In the genomic region with DNA sequence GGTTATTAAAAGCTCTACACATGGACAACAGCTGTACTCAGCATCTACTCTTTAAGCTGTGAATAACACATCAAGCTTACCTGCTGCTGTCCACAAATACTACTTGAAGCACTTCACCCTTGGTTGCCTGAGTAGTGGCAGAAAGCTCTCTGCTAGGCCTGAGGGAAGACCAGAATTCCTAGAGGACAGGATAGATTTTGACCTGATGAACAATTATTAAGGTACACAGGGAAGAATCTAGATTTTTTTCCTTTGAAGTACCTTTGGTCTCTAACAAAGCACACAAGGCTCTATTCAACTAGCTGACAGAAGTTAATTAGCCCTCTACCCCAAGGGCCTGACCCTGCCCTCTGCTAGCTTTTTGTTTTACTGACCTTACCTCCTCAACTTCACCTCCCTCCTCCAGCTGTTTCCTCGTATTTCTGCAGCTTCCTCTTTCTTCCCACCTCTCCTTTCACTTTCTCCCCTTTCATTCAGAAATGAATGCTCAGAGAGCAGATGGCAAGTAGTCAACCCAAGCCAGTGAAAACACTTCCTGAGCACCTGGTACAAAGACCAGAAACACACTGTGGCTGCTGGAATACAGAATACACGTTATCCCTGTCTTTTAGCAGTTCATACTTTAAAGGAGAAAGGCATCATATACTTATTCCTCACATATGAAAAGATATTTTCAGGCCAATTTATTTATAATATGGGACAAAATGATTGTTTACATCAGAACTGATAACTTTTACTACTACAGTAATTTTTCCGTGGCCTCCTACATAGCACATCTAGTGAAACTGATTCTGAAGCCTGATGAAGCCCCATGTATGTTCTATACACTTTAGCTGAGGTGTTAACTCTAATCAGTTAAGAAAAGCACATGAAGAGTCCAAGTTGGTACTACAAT, we compare ENCODE assay signal across 1 cellular context.
TF ChIP-seq lines count a peak whose summit lies in the region.

No MANE protein-coding gene starts in this region.

TF ChIP-seq in GM23338, 12 proteins besides CTCF, POLR2A, EP300 and RAD21 (continued from another document):
- TF ChIP-seq, protein P1, sequence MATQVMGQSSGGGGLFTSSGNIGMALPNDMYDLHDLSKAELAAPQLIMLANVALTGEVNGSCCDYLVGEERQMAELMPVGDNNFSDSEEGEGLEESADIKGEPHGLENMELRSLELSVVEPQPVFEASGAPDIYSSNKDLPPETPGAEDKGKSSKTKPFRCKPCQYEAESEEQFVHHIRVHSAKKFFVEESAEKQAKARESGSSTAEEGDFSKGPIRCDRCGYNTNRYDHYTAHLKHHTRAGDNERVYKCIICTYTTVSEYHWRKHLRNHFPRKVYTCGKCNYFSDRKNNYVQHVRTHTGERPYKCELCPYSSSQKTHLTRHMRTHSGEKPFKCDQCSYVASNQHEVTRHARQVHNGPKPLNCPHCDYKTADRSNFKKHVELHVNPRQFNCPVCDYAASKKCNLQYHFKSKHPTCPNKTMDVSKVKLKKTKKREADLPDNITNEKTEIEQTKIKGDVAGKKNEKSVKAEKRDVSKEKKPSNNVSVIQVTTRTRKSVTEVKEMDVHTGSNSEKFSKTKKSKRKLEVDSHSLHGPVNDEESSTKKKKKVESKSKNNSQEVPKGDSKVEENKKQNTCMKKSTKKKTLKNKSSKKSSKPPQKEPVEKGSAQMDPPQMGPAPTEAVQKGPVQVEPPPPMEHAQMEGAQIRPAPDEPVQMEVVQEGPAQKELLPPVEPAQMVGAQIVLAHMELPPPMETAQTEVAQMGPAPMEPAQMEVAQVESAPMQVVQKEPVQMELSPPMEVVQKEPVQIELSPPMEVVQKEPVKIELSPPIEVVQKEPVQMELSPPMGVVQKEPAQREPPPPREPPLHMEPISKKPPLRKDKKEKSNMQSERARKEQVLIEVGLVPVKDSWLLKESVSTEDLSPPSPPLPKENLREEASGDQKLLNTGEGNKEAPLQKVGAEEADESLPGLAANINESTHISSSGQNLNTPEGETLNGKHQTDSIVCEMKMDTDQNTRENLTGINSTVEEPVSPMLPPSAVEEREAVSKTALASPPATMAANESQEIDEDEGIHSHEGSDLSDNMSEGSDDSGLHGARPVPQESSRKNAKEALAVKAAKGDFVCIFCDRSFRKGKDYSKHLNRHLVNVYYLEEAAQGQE (IDR thresholded peaks at IDR 0.05; ENCODE audit: unreplicated experiment), result no peak
- TF ChIP-seq, protein P2, sequence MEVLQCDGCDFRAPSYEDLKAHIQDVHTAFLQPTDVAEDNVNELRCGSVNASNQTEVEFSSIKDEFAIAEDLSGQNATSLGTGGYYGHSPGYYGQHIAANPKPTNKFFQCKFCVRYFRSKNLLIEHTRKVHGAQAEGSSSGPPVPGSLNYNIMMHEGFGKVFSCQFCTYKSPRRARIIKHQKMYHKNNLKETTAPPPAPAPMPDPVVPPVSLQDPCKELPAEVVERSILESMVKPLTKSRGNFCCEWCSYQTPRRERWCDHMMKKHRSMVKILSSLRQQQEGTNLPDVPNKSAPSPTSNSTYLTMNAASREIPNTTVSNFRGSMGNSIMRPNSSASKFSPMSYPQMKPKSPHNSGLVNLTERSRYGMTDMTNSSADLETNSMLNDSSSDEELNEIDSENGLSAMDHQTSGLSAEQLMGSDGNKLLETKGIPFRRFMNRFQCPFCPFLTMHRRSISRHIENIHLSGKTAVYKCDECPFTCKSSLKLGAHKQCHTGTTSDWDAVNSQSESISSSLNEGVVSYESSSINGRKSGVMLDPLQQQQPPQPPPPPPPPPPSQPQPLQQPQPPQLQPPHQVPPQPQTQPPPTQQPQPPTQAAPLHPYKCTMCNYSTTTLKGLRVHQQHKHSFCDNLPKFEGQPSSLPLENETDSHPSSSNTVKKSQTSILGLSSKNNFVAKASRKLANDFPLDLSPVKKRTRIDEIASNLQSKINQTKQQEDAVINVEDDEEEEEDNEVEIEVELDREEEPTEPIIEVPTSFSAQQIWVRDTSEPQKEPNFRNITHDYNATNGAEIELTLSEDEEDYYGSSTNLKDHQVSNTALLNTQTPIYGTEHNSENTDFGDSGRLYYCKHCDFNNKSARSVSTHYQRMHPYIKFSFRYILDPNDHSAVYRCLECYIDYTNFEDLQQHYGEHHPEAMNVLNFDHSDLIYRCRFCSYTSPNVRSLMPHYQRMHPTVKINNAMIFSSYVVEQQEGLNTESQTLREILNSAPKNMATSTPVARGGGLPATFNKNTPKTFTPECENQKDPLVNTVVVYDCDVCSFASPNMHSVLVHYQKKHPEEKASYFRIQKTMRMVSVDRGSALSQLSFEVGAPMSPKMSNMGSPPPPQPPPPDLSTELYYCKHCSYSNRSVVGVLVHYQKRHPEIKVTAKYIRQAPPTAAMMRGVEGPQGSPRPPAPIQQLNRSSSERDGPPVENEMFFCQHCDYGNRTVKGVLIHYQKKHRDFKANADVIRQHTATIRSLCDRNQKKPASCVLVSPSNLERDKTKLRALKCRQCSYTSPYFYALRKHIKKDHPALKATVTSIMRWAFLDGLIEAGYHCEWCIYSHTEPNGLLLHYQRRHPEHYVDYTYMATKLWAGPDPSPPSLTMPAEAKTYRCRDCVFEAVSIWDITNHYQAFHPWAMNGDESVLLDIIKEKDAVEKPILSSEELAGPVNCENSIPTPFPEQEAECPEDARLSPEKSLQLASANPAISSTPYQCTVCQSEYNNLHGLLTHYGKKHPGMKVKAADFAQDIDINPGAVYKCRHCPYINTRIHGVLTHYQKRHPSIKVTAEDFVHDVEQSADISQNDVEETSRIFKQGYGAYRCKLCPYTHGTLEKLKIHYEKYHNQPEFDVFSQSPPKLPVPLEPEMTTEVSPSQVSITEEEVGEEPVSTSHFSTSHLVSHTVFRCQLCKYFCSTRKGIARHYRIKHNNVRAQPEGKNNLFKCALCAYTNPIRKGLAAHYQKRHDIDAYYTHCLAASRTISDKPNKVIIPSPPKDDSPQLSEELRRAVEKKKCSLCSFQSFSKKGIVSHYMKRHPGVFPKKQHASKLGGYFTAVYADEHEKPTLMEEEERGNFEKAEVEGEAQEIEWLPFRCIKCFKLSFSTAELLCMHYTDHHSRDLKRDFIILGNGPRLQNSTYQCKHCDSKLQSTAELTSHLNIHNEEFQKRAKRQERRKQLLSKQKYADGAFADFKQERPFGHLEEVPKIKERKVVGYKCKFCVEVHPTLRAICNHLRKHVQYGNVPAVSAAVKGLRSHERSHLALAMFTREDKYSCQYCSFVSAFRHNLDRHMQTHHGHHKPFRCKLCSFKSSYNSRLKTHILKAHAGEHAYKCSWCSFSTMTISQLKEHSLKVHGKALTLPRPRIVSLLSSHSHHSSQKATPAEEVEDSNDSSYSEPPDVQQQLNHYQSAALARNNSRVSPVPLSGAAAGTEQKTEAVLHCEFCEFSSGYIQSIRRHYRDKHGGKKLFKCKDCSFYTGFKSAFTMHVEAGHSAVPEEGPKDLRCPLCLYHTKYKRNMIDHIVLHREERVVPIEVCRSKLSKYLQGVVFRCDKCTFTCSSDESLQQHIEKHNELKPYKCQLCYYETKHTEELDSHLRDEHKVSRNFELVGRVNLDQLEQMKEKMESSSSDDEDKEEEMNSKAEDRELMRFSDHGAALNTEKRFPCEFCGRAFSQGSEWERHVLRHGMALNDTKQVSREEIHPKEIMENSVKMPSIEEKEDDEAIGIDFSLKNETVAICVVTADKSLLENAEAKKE (CRISPR knock-in tag; IDR thresholded peaks at IDR 0.05), result no peak
